20 cellular contexts compared by ENCODE assay signal in genomic region chr3:160831411-160831810, GRCh38.
DNase-seq lines count a peak whose midpoint lies in the region; ATAC-seq and TF ChIP-seq lines count a peak whose summit lies in the region.
"Had no signal": no experiment of that assay in that cellular context is flagged by ENCODE, and none has a peak within 500 bp of the region (broad histone marks: within the 10 kb centered on the region; RNA-seq: fewer than 3 reads in every experiment).

No MANE protein-coding gene starts in this region.

- H3K9me3 ChIP-seq in DND-41 (ENCODE audit: insufficient read depth, low read length, severe bottlenecking) (no peaks in the 10 kb centered on the region), tibial nerve (no peaks in the 10 kb centered on the region)

- peak; percentile 44 for DNase-seq in NCI-H2107 treated with DMSO at 0.1 percent for 48 hours (lab: John Stamatoyannopoulos, UW; ENCODE audit: unreplicated experiment)
- DNase-seq in NCI-H2107 (lab: John Stamatoyannopoulos, UW) = no peak
- no peak for DNase-seq in DND-41
- DNase-seq in NCI-H2171 treated with DMSO at 0.1 percent for 48 hours (lab: John Stamatoyannopoulos, UW) = peak; percentile 93
- DNase-seq in SK-N-DZ (ENCODE audit: low spot score) = peak; percentile 29
- no peak for DNase-seq in tibial nerve (ENCODE audit: low spot score in 2 of 2)
- DNase-seq in cortex of kidney (lab: John Stamatoyannopoulos, UW) = no peak
- no peak for DNase-seq in C1 segment of cervical spinal cord (lab: John Stamatoyannopoulos, UW)
- DNase-seq: 8988T; Calu3; CD8-positive, alpha-beta T cell; KG1; NCI-H1092 treated with DMSO at 0.1 percent for 48 hours; NCI-H1930; NCI-H226; NCI-H510A treated with DMSO at 0.1 percent for 48 hours; SIG-M5; T-helper 1 cell had no signal

- H3K4me2 ChIP-seq in DND-41 (ENCODE audit: insufficient read depth, low read length) = no peak overlapping the region
- H3K4me2 ChIP-seq: BLaER1 treated with 17β-estradiol and CSF1 and Interleukin-3, amounts not matched to agents 10 nM and 100 nM had no signal

- H3K27me3 ChIP-seq in DND-41 (ENCODE audit: insufficient read depth, low read length, poor library complexity) (no peaks in the 10 kb centered on the region), tibial nerve (no peaks in the 10 kb centered on the region)
- H3K27me3 ChIP-seq: BLaER1 treated with 17β-estradiol and CSF1 and Interleukin-3, amounts not matched to agents 10 nM and 100 nM had no signal

- H3K4me1 ChIP-seq in DND-41 (ENCODE audit: insufficient read depth, low read length) (peaks cover 7% of the 10 kb centered on the region), tibial nerve (no peaks in the 10 kb centered on the region)

- H3K36me3 ChIP-seq in DND-41 (ENCODE audit: insufficient read depth, low read length) (no peaks in the 10 kb centered on the region), tibial nerve (no peaks in the 10 kb centered on the region)
- H3K36me3 ChIP-seq: BLaER1 treated with 17β-estradiol and CSF1 and Interleukin-3, amounts not matched to agents 10 nM and 100 nM had no signal

- H3K9ac ChIP-seq in DND-41 (ENCODE audit: low read depth, low read length) = no peak overlapping the region
- H3K9ac ChIP-seq: BLaER1 treated with 17β-estradiol and CSF1 and Interleukin-3, amounts not matched to agents 10 nM and 100 nM had no signal

- no peak overlapping the region for H2AFZ ChIP-seq in DND-41 (ENCODE audit: low read depth, low read length)

- 0 out of 2 replicates have a peak, but pooled peaks cover 2% of the 10 kb centered on the region for H3K79me2 ChIP-seq in DND-41 (ENCODE audit: insufficient read depth, low read length)

- ATAC-seq in DND-41 (ENCODE audit: insufficient read depth, low read depth) = peak; percentile 27; the same call in 1 of the 3 replicates
- ATAC-seq: CD8-positive, alpha-beta T cell had no signal

- H4K20me1 ChIP-seq in DND-41 (ENCODE audit: insufficient read depth, low read length) = peaks cover 7% of the 10 kb centered on the region; the same call in 1 of the 2 replicates

- no peak for TF ChIP-seq POLR2A in tibial nerve (IDR thresholded peaks at IDR 0.05)

- TF ChIP-seq CTCF in DND-41 (IDR thresholded peaks at IDR 0.05; ENCODE audit: borderline replicate concordance, extremely low read depth, low read length, poor library complexity, severe bottlenecking) (no peak), tibial nerve (IDR thresholded peaks at IDR 0.05) (no peak)

- 72 to 73% methylated on average over 3 of the region's 3 CpGs for WGBS in tibial nerve, 2 donors

- H3K27ac ChIP-seq in DND-41 (ENCODE audit: low read length) (no peak overlapping the region), tibial nerve (no peak overlapping the region)
- H3K27ac ChIP-seq: BLaER1 treated with 17β-estradiol and CSF1 and Interleukin-3, amounts not matched to agents 10 nM and 100 nM; RWPE1 had no signal

- H3K4me3 ChIP-seq in DND-41 (ENCODE audit: low read depth in 1 of 2, low read length in 2 of 2) = no peak overlapping the region
- H3K4me3 ChIP-seq in tibial nerve = no peak overlapping the region
- H3K4me3 ChIP-seq: BLaER1 treated with 17β-estradiol and CSF1 and Interleukin-3, amounts not matched to agents 10 nM and 100 nM had no signal

- no peak for TF ChIP-seq EP300 in tibial nerve (IDR thresholded peaks at IDR 0.05)

Comparison
In these comparisons a context has a peak if more than half of its experiments do, and no peak if none do; other contexts are left out.
1. DNase-seq: peak in NCI-H2107 treated with DMSO at 0.1 percent for 48 hours (single experiment), NCI-H2171 treated with DMSO at 0.1 percent for 48 hours (single experiment) and SK-N-DZ (single experiment); none in NCI-H2107 (single experiment), DND-41 (single experiment), tibial nerve (0 of 2), cortex of kidney (single experiment) and C1 segment of cervical spinal cord (0 of 14).